1 cellular context compared by ENCODE assay signal in the genomic region with DNA sequence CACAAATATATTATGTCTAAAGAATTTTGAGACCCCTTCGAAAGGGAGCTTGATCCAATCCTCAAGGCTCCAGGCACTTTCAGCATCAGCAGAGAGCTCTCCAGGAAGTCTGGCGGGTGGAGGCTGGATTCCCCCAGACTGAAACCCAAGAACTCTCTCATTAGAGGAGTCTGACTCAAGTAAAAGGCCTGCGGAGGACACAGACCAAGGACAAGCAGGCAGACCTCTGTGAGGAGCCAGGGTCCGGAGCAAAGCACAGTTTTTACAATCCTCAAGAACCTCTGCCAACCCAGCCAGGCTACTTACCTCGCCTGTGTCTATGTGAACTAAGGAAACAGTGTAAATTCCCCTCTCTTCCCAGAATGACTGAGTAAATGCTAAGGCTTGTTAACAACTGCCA.
TF ChIP-seq lines count a peak whose summit lies in the region.

No MANE protein-coding gene starts in this region.

TF ChIP-seq in SK-N-SH, 30 proteins besides CTCF, POLR2A, EP300 and RAD21 (continued from another document):
- peak; percentile 24; the same call in 1 of the 2 replicates for TF ChIP-seq PBX3 (IDR thresholded peaks at IDR 0.05)
- TF ChIP-seq, protein P1, sequence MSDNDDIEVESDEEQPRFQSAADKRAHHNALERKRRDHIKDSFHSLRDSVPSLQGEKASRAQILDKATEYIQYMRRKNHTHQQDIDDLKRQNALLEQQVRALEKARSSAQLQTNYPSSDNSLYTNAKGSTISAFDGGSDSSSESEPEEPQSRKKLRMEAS (IDR thresholded peaks at IDR 0.05; ENCODE audit: low read depth): 0 out of 2 replicates have a peak, but pooled peaks have one; percentile 21
- TF ChIP-seq SIN3A (IDR thresholded peaks at IDR 0.05; ENCODE audit: borderline replicate concordance, low read depth, low read length): no peak
- TF ChIP-seq FOSL2 (IDR thresholded peaks at IDR 0.05; ENCODE audit: borderline replicate concordance, low read depth): peak; percentile 43; the same call in 1 of the 2 replicates
